ENCODE assay signal across 9 cellular contexts in genomic region chr2:14944562-14945346, GRCh38.
DNase-seq lines count a peak whose midpoint lies in the region; ATAC-seq and TF ChIP-seq lines count a peak whose summit lies in the region.
"Had no signal": no experiment of that assay in that cellular context is flagged by ENCODE, and none has a peak within 500 bp of the region (broad histone marks: within the 10 kb centered on the region; RNA-seq: fewer than 3 reads in every experiment).

No MANE protein-coding gene starts in this region.

- H3K4me3 Mint-ChIP-seq in CD8-positive, alpha-beta memory T cell: no peak overlapping the region
- H3K4me3 Mint-ChIP-seq: memory B cell had no signal

- no peaks in the 10 kb centered on the region for H3K9me3 ChIP-seq in CD8-positive, alpha-beta memory T cell (ENCODE audit: low read length)
- H3K9me3 ChIP-seq in transverse colon: no peaks in the 10 kb centered on the region

- TF ChIP-seq EP300 in transverse colon (IDR thresholded peaks at IDR 0.05; ENCODE audit: low read depth): no peak

- H3K4me1 ChIP-seq in CD8-positive, alpha-beta memory T cell (ENCODE audit: insufficient read depth, low read length): no peaks in the 10 kb centered on the region
- no peaks in the 10 kb centered on the region for H3K4me1 ChIP-seq in transverse colon

- H3K27ac Mint-ChIP-seq in CD8-positive, alpha-beta memory T cell: no peak overlapping the region
- H3K27ac Mint-ChIP-seq: memory B cell had no signal

- TF ChIP-seq CTCF in GM06990 (IDR thresholded peaks at IDR 0.05; ENCODE audit: insufficient read depth, low read length, poor library complexity, severe bottlenecking) (peak; percentile 45), fibroblast of mammary gland (conservative IDR thresholded peaks at IDR 0.05; ENCODE audit: control insufficient read depth, insufficient read depth, low read depth, low read length) (peak; percentile 47), lower leg skin (IDR thresholded peaks at IDR 0.05) (no peak), transverse colon (IDR thresholded peaks at IDR 0.05) (peak in 1 of 5 experiments; percentile 10)

- H3K36me3 ChIP-seq in GM06990 (ENCODE audit: control insufficient read depth, insufficient read depth, low read length) (no peaks in the 10 kb centered on the region), transverse colon (no peaks in the 10 kb centered on the region)
- no peaks in the 10 kb centered on the region for H3K36me3 ChIP-seq in CD8-positive, alpha-beta memory T cell (ENCODE audit: insufficient read depth, low read length)

- no peak overlapping the region for H3K27ac ChIP-seq in CD8-positive, alpha-beta memory T cell (ENCODE audit: low read depth, low read length)
- no peak overlapping the region for H3K27ac ChIP-seq in transverse colon

- intact Hi-C loops in lower leg skin (cut with DNase I; ENCODE audit: low total_unique reads): no loop called here
- intact Hi-C loops in transverse colon (cut with DNase I; ENCODE audit: low total_unique reads): no loop called here

- no peaks in the 10 kb centered on the region for H3K36me3 Mint-ChIP-seq in CD8-positive, alpha-beta memory T cell

- H3K9me3 Mint-ChIP-seq in CD8-positive, alpha-beta memory T cell: peaks cover 5 to 10% (median 5%) of the 10 kb centered on the region in 5 donors

- no peaks in the 10 kb centered on the region for H3K4me1 Mint-ChIP-seq in CD8-positive, alpha-beta memory T cell
- H3K4me1 Mint-ChIP-seq: memory B cell had no signal

- H3K4me3 ChIP-seq in GM06990 (replicated peaks; ENCODE audit: low read depth, low read length): no peak overlapping the region
- no peak overlapping the region for H3K4me3 ChIP-seq in fibroblast of mammary gland (ENCODE audit: control insufficient read depth, low read depth, low read length)
- H3K4me3 ChIP-seq in CD8-positive, alpha-beta memory T cell (ENCODE audit: low read length): no peak overlapping the region
- no peak overlapping the region for H3K4me3 ChIP-seq in lower leg skin (ENCODE audit: low read depth, poor library complexity, severe bottlenecking)
- no peak overlapping the region for H3K4me3 ChIP-seq in transverse colon

- in situ Hi-C loops in transverse colon (cut with MboI; ENCODE audit: low pct_ligation_motif_present in 1 of 4, low pct_unique_long_range_greater_than_20kb in 1 of 4, low sequenced_read_pairs in 3 of 4): no loop called here

- POLR2A ChIA-PET in HEK293T (lab: Yijun Ruan, JAX): no interaction called here
- POLR2A ChIA-PET in CD8-positive, alpha-beta memory T cell (lab: Charles Lee): no interaction called here

- H3K27me3 ChIP-seq in GM06990 (replicated peaks; ENCODE audit: control insufficient read depth, insufficient read depth, low read length): no peaks in the 10 kb centered on the region
- no peaks in the 10 kb centered on the region for H3K27me3 ChIP-seq in CD8-positive, alpha-beta memory T cell (ENCODE audit: insufficient read depth, low read length, poor library complexity, severe bottlenecking)
- H3K27me3 ChIP-seq in transverse colon: no peaks in the 10 kb centered on the region

- no peak for ATAC-seq in HG02884 (IDR thresholded peaks at IDR 0.05; ENCODE audit: unreplicated experiment)

- TF ChIP-seq POLR2A in lower leg skin (IDR thresholded peaks at IDR 0.05): no peak
- TF ChIP-seq POLR2A in transverse colon (IDR thresholded peaks at IDR 0.05): no peak

- WGBS in lower leg skin, 2 donors: 59 to 65% methylated on average over 7 of the region's 7 CpGs
- 38 to 60% methylated on average over 3 to 7 of the region's 7 CpGs for WGBS in transverse colon (ENCODE audit: low coverage in 1 of 2), 2 donors

- DNase-seq in GM06990 (ENCODE audit: extremely low read depth, insufficient read length) (no peak), HEK293T (ENCODE audit: extremely low spot score) (peak; percentile 33), NCI-H226 (peak; percentile 8), fibroblast of mammary gland (ENCODE audit: low read depth) (peak; percentile 42), lower leg skin (ENCODE audit: low spot score in 2 of 2) (no peak), transverse colon (no peak)
- no peak for DNase-seq in CD8-positive, alpha-beta memory T cell

- CTCF ChIA-PET in HEK293T (lab: Yijun Ruan, JAX): no interaction called here
- CTCF ChIA-PET in CD8-positive, alpha-beta memory T cell (lab: Charles Lee): no interaction called here

- peaks cover 0 to 7% of the 10 kb centered on the region in 2 donors for H3K27me3 Mint-ChIP-seq in CD8-positive, alpha-beta memory T cell

TF ChIP-seq in HEK293T, 16 proteins besides CTCF, POLR2A, EP300 and RAD21:
- TF ChIP-seq FOXA1 (IDR thresholded peaks at IDR 0.05) (no peak), PKNOX1 (IDR thresholded peaks at IDR 0.05) (no peak), HDGF (IDR thresholded peaks at IDR 0.05; ENCODE audit: borderline replicate concordance) (no peak), TARDBP (IDR thresholded peaks at IDR 0.05) (no peak), SUZ12 (IDR thresholded peaks at IDR 0.05) (no peak), CTBP1 (IDR thresholded peaks at IDR 0.05; ENCODE audit: borderline replicate concordance) (no peak), L3MBTL2 (conservative IDR thresholded peaks at IDR 0.05) (no peak), NFRKB (IDR thresholded peaks at IDR 0.05) (no peak), ZNF384 (IDR thresholded peaks at IDR 0.05) (no peak), BHLHE40 (IDR thresholded peaks at IDR 0.05; ENCODE audit: borderline replicate concordance) (no peak), ELF4 (IDR thresholded peaks at IDR 0.05) (no peak), FOXK2 (IDR thresholded peaks at IDR 0.05) (no peak), FOXM1 (IDR thresholded peaks at IDR 0.05; ENCODE audit: borderline replicate concordance) (no peak), SP1 (IDR thresholded peaks at IDR 0.05) (no peak), ARNT (IDR thresholded peaks at IDR 0.05) (no peak), LEF1 (IDR thresholded peaks at IDR 0.05; ENCODE audit: borderline replicate concordance) (no peak)

Comparison
In these comparisons a context has a peak if more than half of its experiments do, and no peak if none do; other contexts are left out.
1. DNase-seq: peak in HEK293T (single experiment), NCI-H226 (single experiment) and fibroblast of mammary gland (single experiment); none in GM06990 (single experiment), CD8-positive, alpha-beta memory T cell (0 of 5), lower leg skin (0 of 2) and transverse colon (single experiment).
2. CTCF ChIP-seq: peak in GM06990 (single experiment) and fibroblast of mammary gland (single experiment); none in lower leg skin (0 of 3).